Comparison of ENCODE assay signal across 11 cellular contexts in the genomic region with DNA sequence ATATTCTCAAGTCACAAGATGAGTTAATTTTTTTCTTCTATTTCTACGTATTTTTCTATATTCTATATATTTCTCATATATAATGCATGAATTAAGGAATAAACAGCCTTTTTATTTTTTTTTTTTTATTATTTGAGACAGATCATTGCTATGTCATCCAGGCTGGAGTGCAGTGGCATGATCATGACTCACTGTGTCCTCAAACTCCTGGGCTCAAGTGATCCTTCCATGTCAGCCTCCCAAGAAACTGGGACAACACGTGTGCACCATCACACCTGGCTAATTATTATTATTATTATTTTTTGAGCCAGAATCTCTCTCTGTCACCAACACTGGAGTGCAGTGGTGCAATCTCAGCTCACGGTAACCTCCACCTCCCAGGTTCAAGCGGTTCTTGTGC. TPM values are rescaled to one million over a fixed set of nuclear protein-coding genes. Genes with fewer than 3 reads are reported as not detected.
DNase-seq lines count a peak whose midpoint lies in the region; ATAC-seq and TF ChIP-seq lines count a peak whose summit lies in the region.
"Had no signal": no experiment of that assay in that cellular context is flagged by ENCODE, and none has a peak within 500 bp of the region (broad histone marks: within the 10 kb centered on the region; RNA-seq: fewer than 3 reads in every experiment).

No MANE protein-coding gene starts in this region.

- H3K9ac ChIP-seq in MM.1S (ENCODE audit: low read length) = no peak overlapping the region

- DNase-seq in left ventricle myocardium inferior = no peak
- DNase-seq in cardiac septum (ENCODE audit: low spot score) = no peak
- DNase-seq in foreskin keratinocyte = no peak
- no peak for DNase-seq in stimulated activated naive CD8-positive, alpha-beta T cell treated with anti-CD3 and anti-CD28 coated beads, Interleukin-15, amount 100 ng/mL, for 72 hours
- no peak for DNase-seq in MM.1S
- no peak for DNase-seq in foreskin melanocyte
- no peak for DNase-seq in MV-4-11 (lab: John Stamatoyannopoulos, UW)
- DNase-seq: lower lobe of right lung, NCI-H1105, SJCRH30 had no signal

- H4K20me1 ChIP-seq in MM.1S (ENCODE audit: insufficient read depth, low read length) = no peaks in the 10 kb centered on the region

- intact Hi-C loops in left ventricle myocardium inferior (cut with micrococcal nuclease) (no loop called here), cardiac septum (cut with DNase I) (no loop called here)

- H3K4me3 ChIP-seq in left ventricle myocardium inferior (peak overlapping the region; percentile 72), MM.1S (ENCODE audit: low read length) (no peak overlapping the region)

- peaks cover 67% of the 10 kb centered on the region for H3K4me1 ChIP-seq in left ventricle myocardium inferior
- H3K4me1 ChIP-seq in foreskin keratinocyte = peaks cover 10% of the 10 kb centered on the region
- H3K4me1 ChIP-seq in MM.1S (ENCODE audit: low read length) = no peaks in the 10 kb centered on the region

- no peak overlapping the region for H3K4me2 ChIP-seq in MM.1S (ENCODE audit: low read depth, low read length)

- no peaks in the 10 kb centered on the region for H3F3A ChIP-seq in MM.1S (ENCODE audit: insufficient read depth, low read length)

- H3K4me1 Mint-ChIP-seq in stimulated activated naive CD8-positive, alpha-beta T cell treated with anti-CD3 and anti-CD28 coated beads, Interleukin-15, amount 100 ng/mL, for 72 hours = peaks cover 17% of the 10 kb centered on the region

- no peaks in the 10 kb centered on the region for H3K79me2 ChIP-seq in MM.1S (ENCODE audit: low read length)

- TF ChIP-seq CTCF in left ventricle myocardium inferior (IDR thresholded peaks at IDR 0.05; ENCODE audit: borderline replicate concordance) = no peak
- no peak for TF ChIP-seq CTCF in VCaP (conservative IDR thresholded peaks at IDR 0.05)
- no peak for TF ChIP-seq CTCF in foreskin keratinocyte (conservative IDR thresholded peaks at IDR 0.05)
- no peak for TF ChIP-seq CTCF in MM.1S (IDR thresholded peaks at IDR 0.05; ENCODE audit: low read length)

- H3K27ac Mint-ChIP-seq in stimulated activated naive CD8-positive, alpha-beta T cell treated with anti-CD3 and anti-CD28 coated beads, Interleukin-15, amount 100 ng/mL, for 72 hours = no peak overlapping the region

- peak overlapping the region; percentile 94 to 99 for H3K4me3 Mint-ChIP-seq in stimulated activated naive CD8-positive, alpha-beta T cell treated with anti-CD3 and anti-CD28 coated beads, Interleukin-15, amount 100 ng/mL, for 72 hours

- H3K9me3 Mint-ChIP-seq in stimulated activated naive CD8-positive, alpha-beta T cell treated with anti-CD3 and anti-CD28 coated beads, Interleukin-15, amount 100 ng/mL, for 72 hours = peaks cover 7 to 14% of the 10 kb centered on the region in 2 donors

- peaks cover 41% of the 10 kb centered on the region for H3K36me3 ChIP-seq in left ventricle myocardium inferior
- H3K36me3 ChIP-seq in MM.1S (replicated peaks; ENCODE audit: insufficient read depth, low read length) = no peaks in the 10 kb centered on the region

- H3K27ac ChIP-seq in left ventricle myocardium inferior (replicated peaks) (peak overlapping the region; percentile 92), VCaP (peak overlapping the region; percentile 87), foreskin keratinocyte (peak overlapping the region; percentile 58), MM.1S (ENCODE audit: low read length) (no peak overlapping the region)
- H3K27ac ChIP-seq: SJCRH30 had no signal

- no peaks in the 10 kb centered on the region for H3K27me3 Mint-ChIP-seq in stimulated activated naive CD8-positive, alpha-beta T cell treated with anti-CD3 and anti-CD28 coated beads, Interleukin-15, amount 100 ng/mL, for 72 hours

- no peak for ATAC-seq in foreskin keratinocyte
- no peak for ATAC-seq in stimulated activated naive CD8-positive, alpha-beta T cell treated with anti-CD3 and anti-CD28 coated beads, Interleukin-15, amount 100 ng/mL, for 72 hours
- ATAC-seq: lower lobe of right lung had no signal

- H3K9me3 ChIP-seq in left ventricle myocardium inferior (replicated peaks) = peaks cover 1% of the 10 kb centered on the region
- no peaks in the 10 kb centered on the region for H3K9me3 ChIP-seq in MM.1S (replicated peaks; ENCODE audit: insufficient read depth, low read length)
- H3K9me3 ChIP-seq: lower lobe of right lung, SJCRH30 had no signal

- no peaks in the 10 kb centered on the region for H3K9me2 ChIP-seq in MM.1S (replicated peaks; ENCODE audit: insufficient read depth, low read length)

- H3K27me3 ChIP-seq in left ventricle myocardium inferior (ENCODE audit: low read depth) (no peaks in the 10 kb centered on the region), foreskin keratinocyte (no peaks in the 10 kb centered on the region), MM.1S (replicated peaks; ENCODE audit: insufficient read depth, low read length) (no peaks in the 10 kb centered on the region)
- H3K27me3 ChIP-seq: SJCRH30 had no signal

- H2AFZ ChIP-seq in MM.1S (ENCODE audit: low read length) = no peak overlapping the region

RNA-seq across cellular contexts. Expression of gene CLDN12, which starts 1.5 kb away (rescaled TPM):
- 40.3 TPM for total RNA-seq in left ventricle myocardium inferior
- total RNA-seq in cardiac septum = 19.9 TPM
- total RNA-seq in foreskin keratinocyte = 31.3 and 35.1 TPM in 2 replicates
- polyA plus RNA-seq in foreskin keratinocyte = 11.0 and 12.1 TPM in 2 replicates

RNA-seq across cellular contexts. Expression of gene GTPBP10, which starts 58.3 kb away (rescaled TPM):
- total RNA-seq in left ventricle myocardium inferior = 24.2 TPM
- total RNA-seq in cardiac septum = 19.4 TPM
- 17.9 and 21.5 TPM in 2 replicates for total RNA-seq in foreskin keratinocyte
- 13.7 and 16.4 TPM in 2 replicates for polyA plus RNA-seq in foreskin keratinocyte
